ENCODE assay signal across 1 cellular context in genomic region chr7:128363261-128363721, GRCh38.
TF ChIP-seq lines count a peak whose summit lies in the region.

No MANE protein-coding gene starts in this region.

TF ChIP-seq in SK-N-SH treated with all-trans-retinoic acid at 6 μM for 48 hours, 23 proteins besides CTCF, POLR2A, EP300 and RAD21 (continued from another document):
- TF ChIP-seq TSHZ2 (CRISPR knock-in tag; IDR thresholded peaks at IDR 0.05): peak; percentile 87; the same call in 1 of the 2 replicates
- no peak for TF ChIP-seq CSDC2 (CRISPR knock-in tag; IDR thresholded peaks at IDR 0.05)
